10 cellular contexts compared by ENCODE assay signal in genomic region chr3:23809294-23809693, GRCh38. TPM values are rescaled to one million over a fixed set of nuclear protein-coding genes. Genes with fewer than 3 reads are reported as not detected.
DNase-seq lines count a peak whose midpoint lies in the region; ATAC-seq, FAIRE-seq and TF ChIP-seq lines count a peak whose summit lies in the region.
"Had no signal": no experiment of that assay in that cellular context is flagged by ENCODE, and none has a peak within 500 bp of the region (broad histone marks: within the 10 kb centered on the region; RNA-seq: fewer than 3 reads in every experiment).

No MANE protein-coding gene starts in this region.

- DNase-seq in HepG2 (ENCODE audit: low spot score) (no peak), right lobe of liver (no peak), WTC11 (ENCODE audit: low spot score) (no peak), immature natural killer cell (no peak), tibial artery (no peak)
- DNase-seq: COR-L47, occipital lobe had no signal

- H3K9me3 Mint-ChIP-seq in WTC11 (no peaks in the 10 kb centered on the region), immature natural killer cell (no peaks in the 10 kb centered on the region)

- H3K4me1 ChIP-seq in HepG2 (ENCODE audit: insufficient read depth, low read length), result peaks cover 57% of the 10 kb centered on the region
- peaks cover 0 to 13% (median 3%) of the 10 kb centered on the region in 4 donors for H3K4me1 ChIP-seq in right lobe of liver
- peaks cover 0 to 46% (median 25%) of the 10 kb centered on the region in 4 donors for H3K4me1 ChIP-seq in tibial artery

- in situ Hi-C loops in HepG2 (cut with HindIII; ENCODE audit: extremely low pct_ligation_motif_present, low pct_unique_long_range_greater_than_20kb), result no loop called here

- CTCF ChIA-PET in HepG2 (lab: Yijun Ruan, JAX; ENCODE audit: low intra/inter-chr PET ratio, low total read pairs) (no interaction called here), WTC11 (lab: Charles Lee) (no interaction called here)

- H3K27ac Mint-ChIP-seq in WTC11 (peak overlapping the region; percentile 91), immature natural killer cell (peak overlapping the region; percentile 47 to 96 (median 88))

- H3K4me3 Mint-ChIP-seq in WTC11, result peak overlapping the region; percentile 97
- peak overlapping the region; percentile 91 to 98 (median 96) for H3K4me3 Mint-ChIP-seq in immature natural killer cell

- 79% methylated on average over 2 of the region's 2 CpGs for WGBS in HepG2 (ENCODE audit: low lambda C conversion rate)
- WGBS in right lobe of liver (ENCODE audit: insufficient coverage, low coverage, low lambda C conversion rate, missing lambda C conversion rate), result 58% methylated on average over 2 of the region's 2 CpGs

- POLR2A ChIA-PET in HepG2 (lab: Yijun Ruan, JAX), result interaction anchor here (1.6 to 3.3 kb wide), 2 partner anchors 20 to 108 kb away, joined by 5 to 20 read pairs; partner anchors contain the start of genes NKIRAS1 and RPL15
- POLR2A ChIA-PET in WTC11 (lab: Charles Lee), result no interaction called here

- BruUV-seq in HepG2 (replicated peaks; lab: Mats Ljungman, UMichigan), result no TSS peak

- H3K36me3 ChIP-seq in HepG2 (replicated peaks in 1 of 2; ENCODE audit: control insufficient read depth in 1 of 2, insufficient read depth in 2 of 2, low read length in 2 of 2) (no peaks in the 10 kb centered on the region), right lobe of liver (no peaks in the 10 kb centered on the region), tibial artery (no peaks in the 10 kb centered on the region)

- no peak overlapping the region for H2AFZ ChIP-seq in HepG2 (ENCODE audit: low read length)

- TF ChIP-seq EP300 in HepG2 (IDR thresholded peaks at IDR 0.05; ENCODE audit: low read depth in 2 of 2, low read length in 2 of 2), result no peak
- no peak for TF ChIP-seq EP300 in HepG2 (CRISPR knock-in tag; IDR thresholded peaks at IDR 0.05; ENCODE audit: borderline replicate concordance)

- no peak for TF ChIP-seq RAD21 in HepG2 (CRISPR knock-in tag; IDR thresholded peaks at IDR 0.05)

- H3K4me2 ChIP-seq in HepG2 (ENCODE audit: low read depth, low read length), result peak overlapping the region; percentile 78

- intact Hi-C loops in HepG2 (cut with micrococcal nuclease; ENCODE audit: unreplicated experiment), result no loop called here
- intact Hi-C loops in right lobe of liver (cut with DNase I), result no loop called here
- intact Hi-C loops in tibial artery (cut with DNase I; ENCODE audit: low total_unique reads), result no loop called here

- H3K9me3 ChIP-seq in HepG2 (ENCODE audit: low read length), result no peaks in the 10 kb centered on the region
- H3K9me3 ChIP-seq in right lobe of liver, result no peaks in the 10 kb centered on the region
- no peaks in the 10 kb centered on the region for H3K9me3 ChIP-seq in tibial artery

- H3K36me3 Mint-ChIP-seq in WTC11 (peaks cover 30% of the 10 kb centered on the region), immature natural killer cell (peaks cover 0 to 4% (median 4%) of the 10 kb centered on the region in 3 donors)

- H3K27me3 ChIP-seq in HepG2 (ENCODE audit: control insufficient read depth in 1 of 2, insufficient read depth in 2 of 2, low read length in 2 of 2) (peaks cover 0 to 8% of the 10 kb centered on the region in 2 experiments; a peak in 1 of 5 replicates), right lobe of liver (no peaks in the 10 kb centered on the region), tibial artery (no peaks in the 10 kb centered on the region)

- TF ChIP-seq CTCF in HepG2 (CRISPR knock-in tag; IDR thresholded peaks at IDR 0.05) (no peak), right lobe of liver (IDR thresholded peaks at IDR 0.05) (no peak), WTC11 (IDR thresholded peaks at IDR 0.05) (no peak), tibial artery (IDR thresholded peaks at IDR 0.05) (no peak)

- no peak for FAIRE-seq in HepG2 (lab: Jason Lieb, UNC)

- ATAC-seq in HepG2, result no peak
- ATAC-seq in right lobe of liver, result no peak
- ATAC-seq in WTC11, result no peak
- ATAC-seq in GM18502 (IDR thresholded peaks at IDR 0.05; ENCODE audit: poor library complexity, unreplicated experiment), result no peak
- ATAC-seq in GM19035 (IDR thresholded peaks at IDR 0.05; ENCODE audit: unreplicated experiment), result no peak
- ATAC-seq in HG03571 (IDR thresholded peaks at IDR 0.05; ENCODE audit: unreplicated experiment), result no peak

- H3K27ac ChIP-seq in HepG2 (ENCODE audit: extremely low read length, insufficient read depth, low read length) (no peak overlapping the region), right lobe of liver (no peak overlapping the region), tibial artery (peak overlapping the region in 1 of 2 donors; percentile 17)

- H4K20me1 ChIP-seq in HepG2 (ENCODE audit: insufficient read depth, low read length), result no peaks in the 10 kb centered on the region

- H3K9ac ChIP-seq in HepG2 (ENCODE audit: insufficient read depth, low read depth, low read length), result no peak overlapping the region

- peaks cover 37% of the 10 kb centered on the region for H3K79me2 ChIP-seq in HepG2 (ENCODE audit: insufficient read depth, low read length)

- H3K4me3 ChIP-seq in HepG2 (replicated peaks in 1 of 3; ENCODE audit: insufficient read depth in 1 of 3, low read depth in 2 of 3, low read length in 3 of 3), result no peak overlapping the region
- no peak overlapping the region for H3K4me3 ChIP-seq in right lobe of liver
- H3K4me3 ChIP-seq in tibial artery, result no peak overlapping the region

- H3K4me1 Mint-ChIP-seq in WTC11 (peaks cover 62% of the 10 kb centered on the region), immature natural killer cell (peaks cover 57 to 72% of the 10 kb centered on the region in 2 donors)

- no peaks in the 10 kb centered on the region; the same call in 1 of the 2 replicates for H3K27me3 Mint-ChIP-seq in WTC11 (ENCODE audit: low read depth)
- peaks cover 11 to 22% (median 15%) of the 10 kb centered on the region in 3 donors for H3K27me3 Mint-ChIP-seq in immature natural killer cell (ENCODE audit: low read depth in 3 of 3)

- TF ChIP-seq POLR2A in HepG2 (IDR thresholded peaks at IDR 0.05; ENCODE audit: insufficient read depth in 1 of 2, low read depth in 2 of 2, low read length in 2 of 2) (no peak), right lobe of liver (IDR thresholded peaks at IDR 0.05) (no peak)

TF ChIP-seq in WTC11, 78 proteins besides CTCF, POLR2A, EP300 and RAD21:
- TF ChIP-seq EMX1 (CRISPR knock-in tag; IDR thresholded peaks at IDR 0.05), result no peak
- TF ChIP-seq KAT7 (CRISPR knock-in tag; IDR thresholded peaks at IDR 0.05; ENCODE audit: borderline replicate concordance), result no peak
- no peak for TF ChIP-seq ZNF512 (CRISPR knock-in tag; IDR thresholded peaks at IDR 0.05; ENCODE audit: borderline replicate concordance)
- TF ChIP-seq TCF7 (CRISPR knock-in tag; IDR thresholded peaks at IDR 0.05; ENCODE audit: low read depth), result no peak
- no peak for TF ChIP-seq FOXP1 (CRISPR knock-in tag; IDR thresholded peaks at IDR 0.05; ENCODE audit: borderline replicate concordance)
- no peak for TF ChIP-seq GTF2I (CRISPR knock-in tag; conservative IDR thresholded peaks at IDR 0.05)
- TF ChIP-seq ZBTB21 (CRISPR knock-in tag; IDR thresholded peaks at IDR 0.05; ENCODE audit: borderline replicate concordance), result no peak

RNA-seq across cellular contexts. Expression of gene UBE2E1, which starts 3.5 kb away (rescaled TPM):
- total RNA-seq in HepG2 (2016; rRNA removed; fragmentation: Illumina TruSeq; extraction: Trizol), result 61.8 and 82.6 TPM in 2 replicates
- total RNA-seq in HepG2 (2016; cell fraction: cytosol; rRNA removed; fragmentation: Illumina TruSeq; extraction: Trizol; ENCODE audit: low read depth), result 27.8 and 29.8 TPM in 2 replicates
- 56.6 and 91.5 TPM in 2 replicates for total RNA-seq in HepG2 (2016; cell fraction: insoluble cytoplasmic fraction; rRNA removed; fragmentation: Illumina TruSeq; extraction: Trizol)
- total RNA-seq in HepG2 (2016; cell fraction: membrane; rRNA removed; fragmentation: Illumina TruSeq; extraction: Trizol), result 51.7 and 51.8 TPM in 2 replicates
- 40.2 and 43.9 TPM in 2 replicates for total RNA-seq in HepG2 (2016; cell fraction: nucleus; rRNA removed; fragmentation: Illumina TruSeq; extraction: Trizol)
- 55.4 and 56.2 TPM in 2 replicates for polyA plus RNA-seq in HepG2 (2011; rRNA removed)
- polyA plus RNA-seq in HepG2 (2011; cell fraction: cytosol; rRNA removed), result 25.3 and 41.0 TPM in 2 replicates
- polyA plus RNA-seq in HepG2 (2011; cell fraction: nucleus; rRNA removed), result 24.4 and 30.9 TPM in 2 replicates
- polyA plus RNA-seq in HepG2 (2012), result 65.9 and 73.0 TPM in 2 replicates
- 40.2 and 48.2 TPM in 2 replicates for polyA plus RNA-seq in HepG2 (2016; cell fraction: cytosol; fragmentation: Illumina TruSeq; extraction: Trizol; ENCODE audit: low read depth)
- 112 and 129 TPM in 2 replicates for polyA plus RNA-seq in HepG2 (2016; cell fraction: insoluble cytoplasmic fraction; fragmentation: Illumina TruSeq; extraction: Trizol; ENCODE audit: low read depth)
- polyA plus RNA-seq in HepG2 (2016; cell fraction: membrane; fragmentation: Illumina TruSeq; extraction: Trizol; ENCODE audit: low read depth), result 57.7 and 60.5 TPM in 2 replicates
- 73.6 and 78.6 TPM in 2 replicates for polyA plus RNA-seq in HepG2 (2016; cell fraction: nucleus; fragmentation: Illumina TruSeq; extraction: Trizol; ENCODE audit: insufficient read depth, low read depth)
- 26.6 and 37.3 TPM in 2 replicates for polyA minus RNA-seq in HepG2 (2011; rRNA and poly(A)+ RNA removed; ENCODE audit: low replicate concordance)
- 24.6 and 36.0 TPM in 2 replicates for polyA minus RNA-seq in HepG2 (2011; cell fraction: cytosol; rRNA and poly(A)+ RNA removed)
- polyA minus RNA-seq in HepG2 (2011; cell fraction: nucleus; rRNA and poly(A)+ RNA removed), result 47.8 and 70.1 TPM in 2 replicates
- total RNA-seq in right lobe of liver, result 10 to 100 TPM; 20.8 to 40.4 (median 29.7) TPM
- total RNA-seq in WTC11 (2021), result 115 to 124 TPM (median 121 TPM) in 3 replicates
- polyA plus RNA-seq in immature natural killer cell, result 10 to 100 TPM; 18.0 to 43.9 (median 19.2) TPM
